1 cellular context compared by ENCODE assay signal in the genomic region with DNA sequence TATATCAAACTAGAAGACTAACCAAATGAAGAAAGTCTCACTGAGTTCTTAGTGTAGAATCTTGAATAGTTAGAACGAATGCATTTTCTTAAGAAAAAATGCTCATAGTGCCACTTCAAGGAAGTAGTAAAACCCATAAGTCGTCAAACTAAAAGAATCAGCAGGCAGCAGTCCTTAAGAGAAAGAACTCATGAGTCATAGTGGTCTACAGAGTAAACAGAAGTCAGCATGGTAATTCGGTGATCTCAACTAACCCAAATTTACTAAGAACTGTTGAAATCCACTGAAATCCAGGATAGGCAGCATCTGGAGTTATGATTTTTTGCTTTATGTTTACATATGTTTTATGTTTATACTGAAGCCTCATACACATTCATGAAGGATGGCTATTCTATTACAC.
TF ChIP-seq lines count a peak whose summit lies in the region.

No MANE protein-coding gene starts in this region.

TF ChIP-seq in K562, 482 proteins besides CTCF, POLR2A, EP300 and RAD21 (continued from another document):
- TF ChIP-seq, protein P1, sequence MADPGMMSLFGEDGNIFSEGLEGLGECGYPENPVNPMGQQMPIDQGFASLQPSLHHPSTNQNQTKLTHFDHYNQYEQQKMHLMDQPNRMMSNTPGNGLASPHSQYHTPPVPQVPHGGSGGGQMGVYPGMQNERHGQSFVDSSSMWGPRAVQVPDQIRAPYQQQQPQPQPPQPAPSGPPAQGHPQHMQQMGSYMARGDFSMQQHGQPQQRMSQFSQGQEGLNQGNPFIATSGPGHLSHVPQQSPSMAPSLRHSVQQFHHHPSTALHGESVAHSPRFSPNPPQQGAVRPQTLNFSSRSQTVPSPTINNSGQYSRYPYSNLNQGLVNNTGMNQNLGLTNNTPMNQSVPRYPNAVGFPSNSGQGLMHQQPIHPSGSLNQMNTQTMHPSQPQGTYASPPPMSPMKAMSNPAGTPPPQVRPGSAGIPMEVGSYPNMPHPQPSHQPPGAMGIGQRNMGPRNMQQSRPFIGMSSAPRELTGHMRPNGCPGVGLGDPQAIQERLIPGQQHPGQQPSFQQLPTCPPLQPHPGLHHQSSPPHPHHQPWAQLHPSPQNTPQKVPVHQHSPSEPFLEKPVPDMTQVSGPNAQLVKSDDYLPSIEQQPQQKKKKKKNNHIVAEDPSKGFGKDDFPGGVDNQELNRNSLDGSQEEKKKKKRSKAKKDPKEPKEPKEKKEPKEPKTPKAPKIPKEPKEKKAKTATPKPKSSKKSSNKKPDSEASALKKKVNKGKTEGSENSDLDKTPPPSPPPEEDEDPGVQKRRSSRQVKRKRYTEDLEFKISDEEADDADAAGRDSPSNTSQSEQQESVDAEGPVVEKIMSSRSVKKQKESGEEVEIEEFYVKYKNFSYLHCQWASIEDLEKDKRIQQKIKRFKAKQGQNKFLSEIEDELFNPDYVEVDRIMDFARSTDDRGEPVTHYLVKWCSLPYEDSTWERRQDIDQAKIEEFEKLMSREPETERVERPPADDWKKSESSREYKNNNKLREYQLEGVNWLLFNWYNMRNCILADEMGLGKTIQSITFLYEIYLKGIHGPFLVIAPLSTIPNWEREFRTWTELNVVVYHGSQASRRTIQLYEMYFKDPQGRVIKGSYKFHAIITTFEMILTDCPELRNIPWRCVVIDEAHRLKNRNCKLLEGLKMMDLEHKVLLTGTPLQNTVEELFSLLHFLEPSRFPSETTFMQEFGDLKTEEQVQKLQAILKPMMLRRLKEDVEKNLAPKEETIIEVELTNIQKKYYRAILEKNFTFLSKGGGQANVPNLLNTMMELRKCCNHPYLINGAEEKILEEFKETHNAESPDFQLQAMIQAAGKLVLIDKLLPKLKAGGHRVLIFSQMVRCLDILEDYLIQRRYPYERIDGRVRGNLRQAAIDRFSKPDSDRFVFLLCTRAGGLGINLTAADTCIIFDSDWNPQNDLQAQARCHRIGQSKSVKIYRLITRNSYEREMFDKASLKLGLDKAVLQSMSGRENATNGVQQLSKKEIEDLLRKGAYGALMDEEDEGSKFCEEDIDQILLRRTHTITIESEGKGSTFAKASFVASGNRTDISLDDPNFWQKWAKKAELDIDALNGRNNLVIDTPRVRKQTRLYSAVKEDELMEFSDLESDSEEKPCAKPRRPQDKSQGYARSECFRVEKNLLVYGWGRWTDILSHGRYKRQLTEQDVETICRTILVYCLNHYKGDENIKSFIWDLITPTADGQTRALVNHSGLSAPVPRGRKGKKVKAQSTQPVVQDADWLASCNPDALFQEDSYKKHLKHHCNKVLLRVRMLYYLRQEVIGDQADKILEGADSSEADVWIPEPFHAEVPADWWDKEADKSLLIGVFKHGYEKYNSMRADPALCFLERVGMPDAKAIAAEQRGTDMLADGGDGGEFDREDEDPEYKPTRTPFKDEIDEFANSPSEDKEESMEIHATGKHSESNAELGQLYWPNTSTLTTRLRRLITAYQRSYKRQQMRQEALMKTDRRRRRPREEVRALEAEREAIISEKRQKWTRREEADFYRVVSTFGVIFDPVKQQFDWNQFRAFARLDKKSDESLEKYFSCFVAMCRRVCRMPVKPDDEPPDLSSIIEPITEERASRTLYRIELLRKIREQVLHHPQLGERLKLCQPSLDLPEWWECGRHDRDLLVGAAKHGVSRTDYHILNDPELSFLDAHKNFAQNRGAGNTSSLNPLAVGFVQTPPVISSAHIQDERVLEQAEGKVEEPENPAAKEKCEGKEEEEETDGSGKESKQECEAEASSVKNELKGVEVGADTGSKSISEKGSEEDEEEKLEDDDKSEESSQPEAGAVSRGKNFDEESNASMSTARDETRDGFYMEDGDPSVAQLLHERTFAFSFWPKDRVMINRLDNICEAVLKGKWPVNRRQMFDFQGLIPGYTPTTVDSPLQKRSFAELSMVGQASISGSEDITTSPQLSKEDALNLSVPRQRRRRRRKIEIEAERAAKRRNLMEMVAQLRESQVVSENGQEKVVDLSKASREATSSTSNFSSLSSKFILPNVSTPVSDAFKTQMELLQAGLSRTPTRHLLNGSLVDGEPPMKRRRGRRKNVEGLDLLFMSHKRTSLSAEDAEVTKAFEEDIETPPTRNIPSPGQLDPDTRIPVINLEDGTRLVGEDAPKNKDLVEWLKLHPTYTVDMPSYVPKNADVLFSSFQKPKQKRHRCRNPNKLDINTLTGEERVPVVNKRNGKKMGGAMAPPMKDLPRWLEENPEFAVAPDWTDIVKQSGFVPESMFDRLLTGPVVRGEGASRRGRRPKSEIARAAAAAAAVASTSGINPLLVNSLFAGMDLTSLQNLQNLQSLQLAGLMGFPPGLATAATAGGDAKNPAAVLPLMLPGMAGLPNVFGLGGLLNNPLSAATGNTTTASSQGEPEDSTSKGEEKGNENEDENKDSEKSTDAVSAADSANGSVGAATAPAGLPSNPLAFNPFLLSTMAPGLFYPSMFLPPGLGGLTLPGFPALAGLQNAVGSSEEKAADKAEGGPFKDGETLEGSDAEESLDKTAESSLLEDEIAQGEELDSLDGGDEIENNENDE (IDR thresholded peaks at IDR 0.05; ENCODE audit: low read depth, low read length), result no peak
- TF ChIP-seq, protein P2, sequence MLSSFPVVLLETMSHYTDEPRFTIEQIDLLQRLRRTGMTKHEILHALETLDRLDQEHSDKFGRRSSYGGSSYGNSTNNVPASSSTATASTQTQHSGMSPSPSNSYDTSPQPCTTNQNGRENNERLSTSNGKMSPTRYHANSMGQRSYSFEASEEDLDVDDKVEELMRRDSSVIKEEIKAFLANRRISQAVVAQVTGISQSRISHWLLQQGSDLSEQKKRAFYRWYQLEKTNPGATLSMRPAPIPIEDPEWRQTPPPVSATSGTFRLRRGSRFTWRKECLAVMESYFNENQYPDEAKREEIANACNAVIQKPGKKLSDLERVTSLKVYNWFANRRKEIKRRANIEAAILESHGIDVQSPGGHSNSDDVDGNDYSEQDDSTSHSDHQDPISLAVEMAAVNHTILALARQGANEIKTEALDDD (IDR thresholded peaks at IDR 0.05), result peak; percentile 79
- TF ChIP-seq BACH1 (tag; IDR thresholded peaks at IDR 0.05), result peak; percentile 30; the same call in 1 of the 2 replicates
- no peak for TF ChIP-seq LARP7 (IDR thresholded peaks at IDR 0.05)
- TF ChIP-seq NFE2 (IDR thresholded peaks at IDR 0.05; ENCODE audit: low read depth), result peak; percentile 37; the same call in 1 of the 2 replicates
- TF ChIP-seq, protein P3, sequence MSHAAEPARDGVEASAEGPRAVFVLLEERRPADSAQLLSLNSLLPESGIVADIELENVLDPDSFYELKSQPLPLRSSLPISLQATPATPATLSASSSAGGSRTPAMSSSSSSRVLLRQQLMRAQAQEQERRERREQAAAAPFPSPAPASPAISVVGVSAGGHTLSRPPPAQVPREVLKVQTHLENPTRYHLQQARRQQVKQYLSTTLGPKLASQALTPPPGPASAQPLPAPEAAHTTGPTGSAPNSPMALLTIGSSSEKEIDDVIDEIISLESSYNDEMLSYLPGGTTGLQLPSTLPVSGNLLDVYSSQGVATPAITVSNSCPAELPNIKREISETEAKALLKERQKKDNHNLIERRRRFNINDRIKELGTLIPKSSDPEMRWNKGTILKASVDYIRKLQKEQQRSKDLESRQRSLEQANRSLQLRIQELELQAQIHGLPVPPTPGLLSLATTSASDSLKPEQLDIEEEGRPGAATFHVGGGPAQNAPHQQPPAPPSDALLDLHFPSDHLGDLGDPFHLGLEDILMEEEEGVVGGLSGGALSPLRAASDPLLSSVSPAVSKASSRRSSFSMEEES (CRISPR knock-in tag; IDR thresholded peaks at IDR 0.05), result no peak
- TF ChIP-seq SMARCE1 (IDR thresholded peaks at IDR 0.05), result peak; percentile 41; the same call in 1 of the 2 replicates
- TF ChIP-seq, protein P4, sequence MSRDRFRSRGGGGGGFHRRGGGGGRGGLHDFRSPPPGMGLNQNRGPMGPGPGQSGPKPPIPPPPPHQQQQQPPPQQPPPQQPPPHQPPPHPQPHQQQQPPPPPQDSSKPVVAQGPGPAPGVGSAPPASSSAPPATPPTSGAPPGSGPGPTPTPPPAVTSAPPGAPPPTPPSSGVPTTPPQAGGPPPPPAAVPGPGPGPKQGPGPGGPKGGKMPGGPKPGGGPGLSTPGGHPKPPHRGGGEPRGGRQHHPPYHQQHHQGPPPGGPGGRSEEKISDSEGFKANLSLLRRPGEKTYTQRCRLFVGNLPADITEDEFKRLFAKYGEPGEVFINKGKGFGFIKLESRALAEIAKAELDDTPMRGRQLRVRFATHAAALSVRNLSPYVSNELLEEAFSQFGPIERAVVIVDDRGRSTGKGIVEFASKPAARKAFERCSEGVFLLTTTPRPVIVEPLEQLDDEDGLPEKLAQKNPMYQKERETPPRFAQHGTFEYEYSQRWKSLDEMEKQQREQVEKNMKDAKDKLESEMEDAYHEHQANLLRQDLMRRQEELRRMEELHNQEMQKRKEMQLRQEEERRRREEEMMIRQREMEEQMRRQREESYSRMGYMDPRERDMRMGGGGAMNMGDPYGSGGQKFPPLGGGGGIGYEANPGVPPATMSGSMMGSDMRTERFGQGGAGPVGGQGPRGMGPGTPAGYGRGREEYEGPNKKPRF (IDR thresholded peaks at IDR 0.05; ENCODE audit: low read depth, low read length), result no peak
- TF ChIP-seq FOSL1 (tag; conservative IDR thresholded peaks at IDR 0.05), result peak; percentile 40; the same call in 1 of the 2 replicates
- peak; percentile 19; the same call in 1 of the 2 replicates for TF ChIP-seq LEF1 (IDR thresholded peaks at IDR 0.05)
- peak; percentile 52; the same call in 1 of the 2 replicates for TF ChIP-seq JUND (IDR thresholded peaks at IDR 0.05; ENCODE audit: borderline replicate concordance, low read depth, low read length)
- peak; percentile 75 for TF ChIP-seq JUND (tag; IDR thresholded peaks at IDR 0.05; ENCODE audit: borderline replicate concordance, low read depth, low read length)
- no peak for TF ChIP-seq PYGO2 (tag; IDR thresholded peaks at IDR 0.05)
- TF ChIP-seq PHF8 (IDR thresholded peaks at IDR 0.05; ENCODE audit: borderline replicate concordance, low read length), result no peak
- TF ChIP-seq, protein P5, sequence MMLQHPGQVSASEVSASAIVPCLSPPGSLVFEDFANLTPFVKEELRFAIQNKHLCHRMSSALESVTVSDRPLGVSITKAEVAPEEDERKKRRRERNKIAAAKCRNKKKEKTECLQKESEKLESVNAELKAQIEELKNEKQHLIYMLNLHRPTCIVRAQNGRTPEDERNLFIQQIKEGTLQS (IDR thresholded peaks at IDR 0.05), result peak; percentile 77
- TF ChIP-seq, protein P5 (CRISPR knock-in tag; conservative IDR thresholded peaks at IDR 0.05), result no peak
